Comparison of ENCODE assay signal across 19 cellular contexts in the genomic region with DNA sequence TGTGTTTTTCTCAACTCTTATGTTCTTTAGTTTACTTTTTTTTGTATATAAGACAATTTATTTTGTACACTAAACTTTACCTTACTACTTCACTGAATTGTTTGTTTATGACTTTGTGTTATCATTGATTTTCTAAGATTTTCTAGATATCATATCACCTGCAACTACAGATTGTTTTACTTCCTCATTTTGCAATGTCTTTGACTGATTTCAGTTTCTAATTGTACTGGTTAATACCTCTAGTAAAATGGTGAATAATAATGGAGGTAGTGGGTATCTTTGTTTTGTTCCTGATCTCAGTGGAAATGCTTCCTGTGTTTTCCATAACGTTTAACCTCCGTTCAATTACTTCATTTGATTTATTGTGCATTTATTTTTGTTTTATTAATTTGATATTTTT.
"Had no signal": no experiment of that assay in that cellular context is flagged by ENCODE, and none has a peak within 500 bp of the region (broad histone marks: within the 10 kb centered on the region; RNA-seq: fewer than 3 reads in every experiment).

No MANE protein-coding gene starts in this region.

- ATAC-seq: activated CD8-positive, alpha-beta T cell treated with anti-CD3 and anti-CD28 coated beads, Interleukin-2, amount 10 ng/mL, durations not matched to agents 7 days and 5 days; activated naive CD4-positive, alpha-beta T cell treated with anti-CD3 and anti-CD28 coated beads, Interleukin-2, amount 50 U/mL, for 72 hours; left lung; sciatic nerve; WTC11 had no signal

- H3K27ac Mint-ChIP-seq: activated CD4-positive, alpha-beta T cell treated with anti-CD3 and anti-CD28 coated beads, Interleukin-2, amount 10 ng/mL, durations not matched to agents 24 days and 14 days; activated CD8-positive, alpha-beta T cell treated with anti-CD3 and anti-CD28 coated beads, Interleukin-2, amount 10 ng/mL, durations not matched to agents 7 days and 5 days; activated naive CD4-positive, alpha-beta T cell treated with anti-CD3 and anti-CD28 coated beads, Interleukin-2, amount 50 U/mL, for 72 hours; naive B cell; neural progenitor cell; WTC11 had no signal

- H3K27me3 Mint-ChIP-seq: activated CD4-positive, alpha-beta T cell treated with anti-CD3 and anti-CD28 coated beads, Interleukin-2, amount 10 ng/mL, durations not matched to agents 24 days and 14 days; naive B cell had no signal

- H3K36me3 Mint-ChIP-seq: activated naive CD4-positive, alpha-beta T cell treated with anti-CD3 and anti-CD28 coated beads, Interleukin-2, amount 50 U/mL, for 72 hours; naive B cell; neural progenitor cell; WTC11 had no signal

- FAIRE-seq: TTC549 had no signal

- H3K9me3 Mint-ChIP-seq: neural progenitor cell had no signal

- H3K4me3 Mint-ChIP-seq: activated CD4-positive, alpha-beta T cell treated with anti-CD3 and anti-CD28 coated beads, Interleukin-2, amount 10 ng/mL, durations not matched to agents 24 days and 14 days; activated CD8-positive, alpha-beta T cell treated with anti-CD3 and anti-CD28 coated beads, Interleukin-2, amount 10 ng/mL, durations not matched to agents 7 days and 5 days; naive B cell; neural progenitor cell; WTC11 had no signal

- DNase-seq: activated CD4-positive, alpha-beta T cell treated with anti-CD3 and anti-CD28 coated beads, Interleukin-2, amount 10 ng/mL, durations not matched to agents 24 days and 14 days; activated CD8-positive, alpha-beta memory T cell treated with anti-CD3 and anti-CD28 coated beads, Interleukin-2, amount 50 U/mL, for 4 hours; activated CD8-positive, alpha-beta T cell treated with anti-CD3 and anti-CD28 coated beads, Interleukin-2, amount 10 ng/mL, durations not matched to agents 7 days and 5 days; activated effector memory CD4-positive, alpha-beta T cell treated with anti-CD3 and anti-CD28 coated beads, Interleukin-2, amount 50 U/mL, for 16 hours; activated T-cell treated with anti-CD3 and anti-CD28 coated beads, Interleukin-2, amount 50 U/mL, for 48 hours; foreskin melanocyte; head of caudate nucleus; left lung; mammary epithelial cell; naive B cell; stimulated activated CD4-positive, alpha-beta T cell treated with anti-CD3 and anti-CD28 coated beads, Interleukin-1b, Interleukin-23, amount 100 ng/mL, for 48 hours; stomach; testis; upper lobe of left lung had no signal

- H3K4me1 Mint-ChIP-seq: activated CD4-positive, alpha-beta T cell treated with anti-CD3 and anti-CD28 coated beads, Interleukin-2, amount 10 ng/mL, durations not matched to agents 24 days and 14 days; naive B cell had no signal
